14 cellular contexts compared by ENCODE assay signal in genomic region chr2:201918981-201919380, GRCh38.
A peak's percentile ranks its signal among the peaks of the same experiment; 100 is the strongest.
DNase-seq lines count a peak whose midpoint lies in the region; ATAC-seq and TF ChIP-seq lines count a peak whose summit lies in the region.
"Had no signal": no experiment of that assay in that cellular context is flagged by ENCODE, and none has a peak within 500 bp of the region (broad histone marks: within the 10 kb centered on the region; RNA-seq: fewer than 3 reads in every experiment).

No MANE protein-coding gene starts in this region.

- dilution Hi-C loops in mammary epithelial cell (cut with HindIII; ENCODE audit: low sequenced_read_pairs): no loop called here

- no peak overlapping the region for H3K27ac ChIP-seq in mammary epithelial cell (ENCODE audit: insufficient read depth, low read depth, low read length)
- H3K27ac ChIP-seq: 22Rv1; BLaER1 treated with 17β-estradiol and CSF1 and Interleukin-3, amounts not matched to agents 10 nM and 100 nM had no signal

- TF ChIP-seq CTCF in mammary epithelial cell (conservative IDR thresholded peaks at IDR 0.05 in 1 of 2, IDR thresholded peaks at IDR 0.05 in 1 of 2; ENCODE audit: extremely low read depth in 1 of 2, insufficient read depth in 1 of 2, low read depth in 1 of 2, low read length in 2 of 2) (no peak), MCF 10A (IDR thresholded peaks at IDR 0.05; ENCODE audit: unreplicated experiment) (no peak), endothelial cell (IDR thresholded peaks at IDR 0.05; ENCODE audit: unreplicated experiment) (no peak), nephron (IDR thresholded peaks at IDR 0.05; ENCODE audit: unreplicated experiment in 3 of 3) (no peak)

- CTCF ChIA-PET in mammary epithelial cell (lab: Charles Lee; ENCODE audit: low non-redundant PET) (no interaction called here), MCF 10A (lab: Yijun Ruan, JAX) (interaction anchor here (0.6 kb wide), 1 partner anchor 166 kb away, joined by 4 read pairs; no protein-coding TSS in a partner anchor)

- no peaks in the 10 kb centered on the region for H3K36me3 ChIP-seq in mammary epithelial cell (ENCODE audit: insufficient read depth, low read length)
- H3K36me3 ChIP-seq: BLaER1 treated with 17β-estradiol and CSF1 and Interleukin-3, amounts not matched to agents 10 nM and 100 nM had no signal

- H4K20me1 ChIP-seq in mammary epithelial cell (ENCODE audit: insufficient read depth, low read length): no peaks in the 10 kb centered on the region
- H4K20me1 ChIP-seq: BLaER1 treated with 17β-estradiol and CSF1 and Interleukin-3, amounts not matched to agents 10 nM and 100 nM had no signal

- no peaks in the 10 kb centered on the region for H3K27me3 ChIP-seq in mammary epithelial cell (ENCODE audit: insufficient read depth, low read length)
- H3K27me3 ChIP-seq: BLaER1 treated with 17β-estradiol and CSF1 and Interleukin-3, amounts not matched to agents 10 nM and 100 nM had no signal

- no peak for ATAC-seq in activated naive CD4-positive, alpha-beta T cell treated with anti-CD3 and anti-CD28 coated beads, Interleukin-2, amount 50 U/mL, for 72 hours
- ATAC-seq: HCT116 had no signal

- H3K9me3 Mint-ChIP-seq in MCF 10A (ENCODE audit: unreplicated experiment) (no peaks in the 10 kb centered on the region), endothelial cell (ENCODE audit: unreplicated experiment) (no peaks in the 10 kb centered on the region), nephron (no peaks in the 10 kb centered on the region)
- no peaks in the 10 kb centered on the region for H3K9me3 Mint-ChIP-seq in activated naive CD4-positive, alpha-beta T cell treated with anti-CD3 and anti-CD28 coated beads, Interleukin-2, amount 50 U/mL, for 72 hours

- H3K4me1 ChIP-seq in mammary epithelial cell (ENCODE audit: insufficient read depth, low read length): no peaks in the 10 kb centered on the region
- H3K4me1 ChIP-seq: BLaER1 treated with 17β-estradiol and CSF1 and Interleukin-3, amounts not matched to agents 10 nM and 100 nM had no signal

- no peak overlapping the region for H3K4me2 ChIP-seq in mammary epithelial cell (ENCODE audit: insufficient read depth, low read depth, low read length)
- H3K4me2 ChIP-seq: BLaER1 treated with 17β-estradiol and CSF1 and Interleukin-3, amounts not matched to agents 10 nM and 100 nM had no signal

- intact Hi-C loops in mammary epithelial cell (cut with micrococcal nuclease) (no loop called here), MCF 10A (cut with micrococcal nuclease) (no loop called here)

- no peak overlapping the region for H3K4me3 Mint-ChIP-seq in MCF 10A (ENCODE audit: unreplicated experiment)
- no peak overlapping the region for H3K4me3 Mint-ChIP-seq in endothelial cell (ENCODE audit: unreplicated experiment)
- no peak overlapping the region for H3K4me3 Mint-ChIP-seq in nephron
- H3K4me3 Mint-ChIP-seq: CD4-positive, CD25-positive, alpha-beta regulatory T cell; IgD-negative memory B cell had no signal

- WGBS in mammary epithelial cell (ENCODE audit: low coverage, missing lambda C conversion rate): 93% methylated on average over 7 of the region's 7 CpGs

- no peaks in the 10 kb centered on the region for H3K79me2 ChIP-seq in mammary epithelial cell (ENCODE audit: insufficient read depth, low read length)

- H3K36me3 Mint-ChIP-seq in MCF 10A (ENCODE audit: insufficient read depth, unreplicated experiment) (no peaks in the 10 kb centered on the region), endothelial cell (ENCODE audit: low read depth, unreplicated experiment) (no peaks in the 10 kb centered on the region), nephron (ENCODE audit: low read depth) (no peaks in the 10 kb centered on the region)
- no peaks in the 10 kb centered on the region for H3K36me3 Mint-ChIP-seq in activated naive CD4-positive, alpha-beta T cell treated with anti-CD3 and anti-CD28 coated beads, Interleukin-2, amount 50 U/mL, for 72 hours
- H3K36me3 Mint-ChIP-seq: CD4-positive, CD25-positive, alpha-beta regulatory T cell; IgD-negative memory B cell had no signal

- H3K9me3 ChIP-seq in mammary epithelial cell (replicated peaks; ENCODE audit: insufficient read depth, low read length): no peaks in the 10 kb centered on the region

- H3K4me1 Mint-ChIP-seq in MCF 10A (ENCODE audit: insufficient read depth, unreplicated experiment) (no peaks in the 10 kb centered on the region), endothelial cell (ENCODE audit: unreplicated experiment) (peaks cover 10% of the 10 kb centered on the region), nephron (peaks cover 27% of the 10 kb centered on the region)
- H3K4me1 Mint-ChIP-seq: CD4-positive, CD25-positive, alpha-beta regulatory T cell had no signal

- in situ Hi-C loops in mammary epithelial cell (cut with MboI; ENCODE audit: low sequenced_read_pairs in 2 of 2): no loop called here

- H3K27ac Mint-ChIP-seq in MCF 10A (ENCODE audit: low read depth, unreplicated experiment): no peak overlapping the region
- peak overlapping the region; percentile 72 for H3K27ac Mint-ChIP-seq in endothelial cell (ENCODE audit: unreplicated experiment)
- peak overlapping the region in 2 of 3 experiments; percentile 39 to 59 for H3K27ac Mint-ChIP-seq in nephron
- no peak overlapping the region for H3K27ac Mint-ChIP-seq in activated naive CD4-positive, alpha-beta T cell treated with anti-CD3 and anti-CD28 coated beads, Interleukin-2, amount 50 U/mL, for 72 hours
- H3K27ac Mint-ChIP-seq: CD4-positive, CD25-positive, alpha-beta regulatory T cell; IgD-negative memory B cell had no signal

- BruUV-seq in mammary epithelial cell (replicated peaks; lab: Mats Ljungman, UMichigan): no TSS peak
- no TSS peak for BruUV-seq in MCF 10A (replicated peaks; lab: Mats Ljungman, UMichigan)

- H2AFZ ChIP-seq in mammary epithelial cell (ENCODE audit: low read depth, low read length): peak overlapping the region; percentile 24

- H3K27me3 Mint-ChIP-seq in MCF 10A (ENCODE audit: insufficient read depth, unreplicated experiment) (no peaks in the 10 kb centered on the region), endothelial cell (ENCODE audit: unreplicated experiment) (no peaks in the 10 kb centered on the region), nephron (ENCODE audit: low read depth) (peaks cover 7% of the 10 kb centered on the region)
- H3K27me3 Mint-ChIP-seq: CD4-positive, CD25-positive, alpha-beta regulatory T cell had no signal

- no peak overlapping the region for H3K9ac ChIP-seq in mammary epithelial cell (ENCODE audit: insufficient read depth, low read length)
- H3K9ac ChIP-seq: BLaER1 treated with 17β-estradiol and CSF1 and Interleukin-3, amounts not matched to agents 10 nM and 100 nM had no signal

- H3K4me3 ChIP-seq in mammary epithelial cell (replicated peaks in 1 of 3; ENCODE audit: insufficient read depth in 1 of 3, low read depth in 2 of 3, low read length in 3 of 3): no peak overlapping the region
- H3K4me3 ChIP-seq: BLaER1 treated with 17β-estradiol and CSF1 and Interleukin-3, amounts not matched to agents 10 nM and 100 nM had no signal

- POLR2A ChIA-PET in MCF 10A (lab: Yijun Ruan, JAX): no interaction called here

- DNase-seq in mammary epithelial cell (no peak), MCF 10A (ENCODE audit: unreplicated experiment) (no peak), cerebellum (ENCODE audit: low spot score) (peak; percentile 44), endothelial cell (ENCODE audit: low spot score) (no peak), foreskin melanocyte (no peak)
- no peak for DNase-seq in activated CD4-positive, alpha-beta T cell treated with anti-CD3 and anti-CD28 coated beads for 48 hours
- no peak for DNase-seq in activated naive CD4-positive, alpha-beta T cell treated with anti-CD3 and anti-CD28 coated beads, Interleukin-2, amount 50 U/mL, for 72 hours (ENCODE audit: low spot score in 2 of 2)
- DNase-seq: CD4-positive, CD25-positive, alpha-beta regulatory T cell; DMS79 had no signal

Comparison
In these comparisons a context has a peak if more than half of its experiments do, and no peak if none do; other contexts are left out.
1. H3K27ac Mint-ChIP-seq: peak in endothelial cell (single experiment) and nephron (2 of 3); none in MCF 10A (single experiment) and activated naive CD4-positive, alpha-beta T cell treated with anti-CD3 and anti-CD28 coated beads, Interleukin-2, amount 50 U/mL, for 72 hours (0 of 2).